In genomic region chr11:61345170-61345610, GRCh38 we compare ENCODE assay signal across 18 cellular contexts. TPM values are rescaled to one million over a fixed set of nuclear protein-coding genes. Genes with fewer than 3 reads are reported as not detected.
DNase-seq lines count a peak whose midpoint lies in the region; ATAC-seq and TF ChIP-seq lines count a peak whose summit lies in the region.
"Had no signal": no experiment of that assay in that cellular context is flagged by ENCODE, and none has a peak within 500 bp of the region (broad histone marks: within the 10 kb centered on the region; RNA-seq: fewer than 3 reads in every experiment).

No MANE protein-coding gene starts in this region.

- no peak for ATAC-seq in T-helper 17 cell
- peak; percentile 21 for ATAC-seq in left lung
- ATAC-seq in HG02970 (IDR thresholded peaks at IDR 0.05; ENCODE audit: low FRiP score, unreplicated experiment), result no peak
- no peak for ATAC-seq in natural killer cell treated with Interleukin-12 subunit alpha and Interleukin-12 subunit beta and Interleukin-15 and Interleukin-18, amount 100 ng/mL, for 72 hours
- ATAC-seq: heart left ventricle; naive thymus-derived CD4-positive, alpha-beta T cell; T-cell had no signal

- H2AFZ ChIP-seq in mammary epithelial cell (ENCODE audit: low read depth, low read length), result no peak overlapping the region
- H2AFZ ChIP-seq: PC-9 had no signal

- BruUV-seq in mammary epithelial cell (replicated peaks; lab: Mats Ljungman, UMichigan), result no TSS peak

- WGBS in mammary epithelial cell (ENCODE audit: low coverage, missing lambda C conversion rate), result no CpG with 5 or more reads among the region's 4 CpGs

- H3K27ac ChIP-seq in breast epithelium, result peak overlapping the region; percentile 52 to 62
- H3K27ac ChIP-seq in mammary epithelial cell (ENCODE audit: insufficient read depth, low read depth, low read length), result no peak overlapping the region
- H3K27ac ChIP-seq in left lung, result peak overlapping the region in 1 of 2 donors; percentile 3
- H3K27ac ChIP-seq in vagina, result peak overlapping the region; percentile 46
- H3K27ac ChIP-seq: heart left ventricle, PC-9 had no signal

- H3K27me3 Mint-ChIP-seq in T-helper 17 cell, result no peaks in the 10 kb centered on the region
- no peaks in the 10 kb centered on the region for H3K27me3 Mint-ChIP-seq in natural killer cell treated with Interleukin-12 subunit alpha and Interleukin-12 subunit beta and Interleukin-15 and Interleukin-18, amount 100 ng/mL, for 72 hours
- H3K27me3 Mint-ChIP-seq: activated naive CD8-positive, alpha-beta T cell treated with anti-CD3 and anti-CD28 coated beads, Interleukin-2, amount 10 ng/mL, durations not matched to agents 7 days and 5 days; naive thymus-derived CD4-positive, alpha-beta T cell; stimulated activated naive CD8-positive, alpha-beta T cell treated with anti-CD3 and anti-CD28 coated beads, Interleukin-15, Interleukin-2, amounts not matched to agents 100 ng/mL and 50 ng/mL, for 24 hours; T-cell had no signal

- H3K4me3 ChIP-seq in breast epithelium, result no peak overlapping the region
- H3K4me3 ChIP-seq in mammary epithelial cell (replicated peaks in 1 of 3; ENCODE audit: insufficient read depth in 1 of 3, low read depth in 2 of 3, low read length in 3 of 3), result no peak overlapping the region
- no peak overlapping the region for H3K4me3 ChIP-seq in left lung
- no peak overlapping the region for H3K4me3 ChIP-seq in vagina
- H3K4me3 ChIP-seq: heart left ventricle, PC-9 had no signal

- H3K9me3 Mint-ChIP-seq in natural killer cell treated with Interleukin-12 subunit alpha and Interleukin-12 subunit beta and Interleukin-15 and Interleukin-18, amount 100 ng/mL, for 72 hours, result no peaks in the 10 kb centered on the region
- H3K9me3 Mint-ChIP-seq: activated naive CD8-positive, alpha-beta T cell treated with anti-CD3 and anti-CD28 coated beads, Interleukin-2, amount 10 ng/mL, durations not matched to agents 7 days and 5 days; HFFc6; naive thymus-derived CD4-positive, alpha-beta T cell; stimulated activated naive CD8-positive, alpha-beta T cell treated with anti-CD3 and anti-CD28 coated beads, Interleukin-15, Interleukin-2, amounts not matched to agents 100 ng/mL and 50 ng/mL, for 24 hours; T-cell had no signal

- H3K9me3 ChIP-seq in breast epithelium (no peaks in the 10 kb centered on the region), mammary epithelial cell (replicated peaks; ENCODE audit: insufficient read depth, low read length) (no peaks in the 10 kb centered on the region), T-helper 17 cell (ENCODE audit: control insufficient read depth, low read length, poor library complexity, severe bottlenecking) (no peaks in the 10 kb centered on the region), left lung (no peaks in the 10 kb centered on the region), vagina (no peaks in the 10 kb centered on the region)
- H3K9me3 ChIP-seq: heart left ventricle had no signal

- no peak overlapping the region for H3K9ac ChIP-seq in mammary epithelial cell (ENCODE audit: insufficient read depth, low read length)

- H3K4me1 ChIP-seq in breast epithelium, result peaks cover 0 to 6% of the 10 kb centered on the region in 2 donors
- peaks cover 13% of the 10 kb centered on the region for H3K4me1 ChIP-seq in mammary epithelial cell (ENCODE audit: insufficient read depth, low read length)
- H3K4me1 ChIP-seq in left lung, result peaks cover 0 to 17% of the 10 kb centered on the region in 2 donors
- peaks cover 5% of the 10 kb centered on the region for H3K4me1 ChIP-seq in vagina

- H3K4me3 Mint-ChIP-seq in T-helper 17 cell, result no peak overlapping the region
- H3K4me3 Mint-ChIP-seq in natural killer cell treated with Interleukin-12 subunit alpha and Interleukin-12 subunit beta and Interleukin-15 and Interleukin-18, amount 100 ng/mL, for 72 hours, result no peak overlapping the region
- H3K4me3 Mint-ChIP-seq: activated naive CD8-positive, alpha-beta T cell treated with anti-CD3 and anti-CD28 coated beads, Interleukin-2, amount 10 ng/mL, durations not matched to agents 7 days and 5 days; HFFc6; naive thymus-derived CD4-positive, alpha-beta T cell; stimulated activated naive CD8-positive, alpha-beta T cell treated with anti-CD3 and anti-CD28 coated beads, Interleukin-15, Interleukin-2, amounts not matched to agents 100 ng/mL and 50 ng/mL, for 24 hours; T-cell had no signal

- no peaks in the 10 kb centered on the region for H3K36me3 ChIP-seq in breast epithelium
- H3K36me3 ChIP-seq in mammary epithelial cell (ENCODE audit: insufficient read depth, low read length), result peaks cover 4% of the 10 kb centered on the region
- peaks cover 0 to 65% of the 10 kb centered on the region in 2 donors for H3K36me3 ChIP-seq in left lung
- peaks cover 0 to 17% of the 10 kb centered on the region in 2 donors for H3K36me3 ChIP-seq in vagina

- no peak overlapping the region for H3K4me2 ChIP-seq in mammary epithelial cell (ENCODE audit: insufficient read depth, low read depth, low read length)
- H3K4me2 ChIP-seq: PC-9 had no signal

- no peak for TF ChIP-seq CTCF in breast epithelium (IDR thresholded peaks at IDR 0.05)
- no peak for TF ChIP-seq CTCF in mammary epithelial cell (conservative IDR thresholded peaks at IDR 0.05 in 1 of 2, IDR thresholded peaks at IDR 0.05 in 1 of 2; ENCODE audit: extremely low read depth in 1 of 2, insufficient read depth in 1 of 2, low read depth in 1 of 2, low read length in 2 of 2)
- TF ChIP-seq CTCF in left lung (IDR thresholded peaks at IDR 0.05), result no peak
- TF ChIP-seq CTCF in vagina (IDR thresholded peaks at IDR 0.05), result no peak

- H3K27me3 ChIP-seq in breast epithelium (no peaks in the 10 kb centered on the region), mammary epithelial cell (ENCODE audit: insufficient read depth, low read length) (no peaks in the 10 kb centered on the region), left lung (no peaks in the 10 kb centered on the region), vagina (no peaks in the 10 kb centered on the region)
- H3K27me3 ChIP-seq: heart left ventricle had no signal

- CTCF ChIA-PET in mammary epithelial cell (lab: Charles Lee; ENCODE audit: low non-redundant PET), result no interaction called here

- H3K79me2 ChIP-seq in mammary epithelial cell (ENCODE audit: insufficient read depth, low read length), result no peaks in the 10 kb centered on the region

- intact Hi-C loops in breast epithelium (cut with DNase I; ENCODE audit: low total_unique reads), result no loop called here
- intact Hi-C loops in mammary epithelial cell (cut with micrococcal nuclease), result no loop called here
- intact Hi-C loops in left lung (cut with DNase I), result no loop called here
- intact Hi-C loops in vagina (cut with DNase I), result no loop called here

- H3K36me3 Mint-ChIP-seq in T-helper 17 cell (ENCODE audit: low read depth), result peaks cover 2% of the 10 kb centered on the region
- peaks cover 5% of the 10 kb centered on the region for H3K36me3 Mint-ChIP-seq in natural killer cell treated with Interleukin-12 subunit alpha and Interleukin-12 subunit beta and Interleukin-15 and Interleukin-18, amount 100 ng/mL, for 72 hours

- TF ChIP-seq POLR2A in breast epithelium (IDR thresholded peaks at IDR 0.05) (no peak), vagina (IDR thresholded peaks at IDR 0.05) (no peak)

- dilution Hi-C loops in mammary epithelial cell (cut with HindIII; ENCODE audit: low sequenced_read_pairs), result loop anchor here (5.0 kb wide), 1 partner anchor 58 kb away; no protein-coding TSS in a partner anchor

- in situ Hi-C loops in mammary epithelial cell (cut with MboI; ENCODE audit: low sequenced_read_pairs in 2 of 2), result no loop called here

- DNase-seq in breast epithelium (ENCODE audit: low spot score in 2 of 2) (no peak), mammary epithelial cell (no peak), T-helper 17 cell (no peak), left lung (no peak), vagina (ENCODE audit: extremely low spot score in 2 of 2) (no peak), SW 1271 (lab: John Stamatoyannopoulos, UW) (no peak)
- DNase-seq in natural killer cell treated with Interleukin-12 subunit alpha and Interleukin-12 subunit beta and Interleukin-15 and Interleukin-18, amount 100 ng/mL, for 72 hours (ENCODE audit: low spot score), result no peak
- DNase-seq: activated CD4-positive, CD25-positive, alpha-beta regulatory T cell treated with anti-CD3 and anti-CD28 coated beads, Interleukin-2, amount 50 U/mL, for 72 hours; activated naive CD8-positive, alpha-beta T cell treated with anti-CD3 and anti-CD28 coated beads, Interleukin-2, amount 10 ng/mL, durations not matched to agents 7 days and 5 days; HFFc6; left colon; naive thymus-derived CD4-positive, alpha-beta T cell; NCI-H2029 treated with DMSO at 0.1 percent for 48 hours; PC-9; T-cell had no signal

- peaks cover 10% of the 10 kb centered on the region for H3K4me1 Mint-ChIP-seq in T-helper 17 cell
- peaks cover 0 to 3% of the 10 kb centered on the region in 2 donors for H3K4me1 Mint-ChIP-seq in natural killer cell treated with Interleukin-12 subunit alpha and Interleukin-12 subunit beta and Interleukin-15 and Interleukin-18, amount 100 ng/mL, for 72 hours (ENCODE audit: low read depth in 2 of 2)
- H3K4me1 Mint-ChIP-seq: T-cell had no signal

- no peaks in the 10 kb centered on the region for H4K20me1 ChIP-seq in mammary epithelial cell (ENCODE audit: insufficient read depth, low read length)

- H3K27ac Mint-ChIP-seq in T-helper 17 cell, result peak overlapping the region; percentile 87
- H3K27ac Mint-ChIP-seq in natural killer cell treated with Interleukin-12 subunit alpha and Interleukin-12 subunit beta and Interleukin-15 and Interleukin-18, amount 100 ng/mL, for 72 hours, result no peak overlapping the region
- H3K27ac Mint-ChIP-seq: HFFc6; stimulated activated naive CD8-positive, alpha-beta T cell treated with anti-CD3 and anti-CD28 coated beads, Interleukin-15, Interleukin-2, amounts not matched to agents 100 ng/mL and 50 ng/mL, for 24 hours; T-cell had no signal

RNA-seq across cellular contexts. Expression of gene TKFC, which starts 12.2 kb away (rescaled TPM):
- total RNA-seq in breast epithelium (10 to 100 TPM; 15.2 to 34.4 (median 26.9) TPM), mammary epithelial cell (10 to 100 TPM; 30.0 to 65.3 TPM), T-helper 17 cell (10 to 100 TPM; 39.6 to 41.9 TPM), left lung (10 to 100 TPM; 48.1 to 48.5 TPM), vagina (22.6 TPM)
- 29.5 TPM for polyA plus RNA-seq in mammary epithelial cell
- 18.2 TPM for polyA minus RNA-seq in mammary epithelial cell
- 10 to 100 TPM; 18.9 to 38.9 TPM for total RNA-seq in natural killer cell treated with Interleukin-12 subunit alpha and Interleukin-12 subunit beta and Interleukin-15 and Interleukin-18, amount 100 ng/mL, for 72 hours

RNA-seq across cellular contexts. Expression of gene DDB1, which starts 12.3 kb away (rescaled TPM):
- total RNA-seq in breast epithelium (100 to 1,000 TPM; 131 to 150 (median 145) TPM), mammary epithelial cell (100 to 1,000 TPM; 214 to 230 TPM), T-helper 17 cell (100 to 1,000 TPM; 147 to 184 TPM), left lung (100 to 1,000 TPM; 140 to 163 TPM), vagina (132 TPM)
- polyA plus RNA-seq in mammary epithelial cell, result 225 TPM
- 327 TPM for polyA minus RNA-seq in mammary epithelial cell
- 100 to 1,000 TPM; 241 to 276 TPM for total RNA-seq in natural killer cell treated with Interleukin-12 subunit alpha and Interleukin-12 subunit beta and Interleukin-15 and Interleukin-18, amount 100 ng/mL, for 72 hours

RNA-seq across cellular contexts. Expression of gene CYB561A3, which starts 16.5 kb away (rescaled TPM):
- total RNA-seq in breast epithelium, result 10 to 100 TPM; 36.7 to 46.9 (median 44.3) TPM
- 10 to 100 TPM; 65.8 to 74.8 TPM for total RNA-seq in mammary epithelial cell
- polyA plus RNA-seq in mammary epithelial cell, result 59.4 TPM
- 78.6 TPM for polyA minus RNA-seq in mammary epithelial cell
- total RNA-seq in T-helper 17 cell, result 10 to 100 TPM; 32.4 to 35.6 TPM
- 10 to 100 TPM; 49.1 to 56.9 TPM for total RNA-seq in left lung
- total RNA-seq in vagina, result 26.5 TPM
- total RNA-seq in natural killer cell treated with Interleukin-12 subunit alpha and Interleukin-12 subunit beta and Interleukin-15 and Interleukin-18, amount 100 ng/mL, for 72 hours, result 100 to 1,000 TPM in 1 of 2 donors, 10 to 100 TPM in 1; 33.0 to 112 TPM

RNA-seq across cellular contexts. Expression of gene TMEM138, which starts 17.0 kb away (rescaled TPM):
- total RNA-seq in breast epithelium (10 to 100 TPM; 24.6 to 38.5 (median 32.8) TPM), mammary epithelial cell (10 to 100 TPM; 40.2 to 81.9 TPM), T-helper 17 cell (10 to 100 TPM; 46.1 to 48.9 TPM), left lung (10 to 100 TPM; 37.5 to 50.5 TPM), vagina (19.9 TPM)
- 57.8 TPM for polyA plus RNA-seq in mammary epithelial cell
- 31.5 TPM for polyA minus RNA-seq in mammary epithelial cell
- total RNA-seq in natural killer cell treated with Interleukin-12 subunit alpha and Interleukin-12 subunit beta and Interleukin-15 and Interleukin-18, amount 100 ng/mL, for 72 hours, result 100 to 1,000 TPM in 1 of 2 donors, 10 to 100 TPM in 1; 56.1 to 107 TPM

RNA-seq across cellular contexts. Expression of gene TMEM216, which starts 47.2 kb away (rescaled TPM):
- total RNA-seq in breast epithelium (10 to 100 TPM; 12.8 to 36.0 (median 27.5) TPM), mammary epithelial cell (1 to 10 TPM; 6.3 to 8.8 TPM), T-helper 17 cell (1 to 10 TPM; 5.1 to 5.9 TPM), left lung (10 to 100 TPM; 10.3 to 10.4 TPM), vagina (16.0 TPM)
- 17.1 TPM for polyA plus RNA-seq in mammary epithelial cell
- polyA minus RNA-seq in mammary epithelial cell, result 4.3 TPM
- 10 to 100 TPM; 17.7 to 18.2 TPM for total RNA-seq in natural killer cell treated with Interleukin-12 subunit alpha and Interleukin-12 subunit beta and Interleukin-15 and Interleukin-18, amount 100 ng/mL, for 72 hours
